In genomic region chr6:141252828-141253608, GRCh38 we compare ENCODE assay signal across 18 cellular contexts.
A peak's percentile ranks its signal among the peaks of the same experiment; 100 is the strongest.
DNase-seq lines count a peak whose midpoint lies in the region; ATAC-seq, FAIRE-seq and TF ChIP-seq lines count a peak whose summit lies in the region.
"Had no signal": no experiment of that assay in that cellular context is flagged by ENCODE, and none has a peak within 500 bp of the region (broad histone marks: within the 10 kb centered on the region; RNA-seq: fewer than 3 reads in every experiment).

No MANE protein-coding gene starts in this region.

- no peaks in the 10 kb centered on the region for H3K36me3 ChIP-seq in skeletal muscle satellite cell (ENCODE audit: insufficient read depth, low read length)
- H3K36me3 ChIP-seq: cardiac muscle cell, HAP-1, neural progenitor cell had no signal

- TF ChIP-seq CTCF in LNCaP clone FGC (IDR thresholded peaks at IDR 0.05; ENCODE audit: control insufficient read depth, extremely low read depth, insufficient read depth) (no peak), cardiac fibroblast (IDR thresholded peaks at IDR 0.05; ENCODE audit: low read depth, low read length) (no peak), natural killer cell (IDR thresholded peaks at IDR 0.05) (no peak)

- no peak overlapping the region for H3K27ac Mint-ChIP-seq in natural killer cell
- H3K27ac Mint-ChIP-seq: B cell, neural progenitor cell had no signal

- no peaks in the 10 kb centered on the region for H3K36me3 Mint-ChIP-seq in natural killer cell
- H3K36me3 Mint-ChIP-seq: neural progenitor cell had no signal

- no peaks in the 10 kb centered on the region for H3K27me3 Mint-ChIP-seq in natural killer cell (ENCODE audit: low read depth in 2 of 2)
- H3K27me3 Mint-ChIP-seq: B cell had no signal

- no peaks in the 10 kb centered on the region for H3K27me3 ChIP-seq in skeletal muscle satellite cell (ENCODE audit: control insufficient read depth, insufficient read depth, low read length)
- H3K27me3 ChIP-seq: cardiac muscle cell, neural progenitor cell had no signal

- no peaks in the 10 kb centered on the region for H3K4me1 Mint-ChIP-seq in natural killer cell
- H3K4me1 Mint-ChIP-seq: B cell, neural progenitor cell had no signal

- H3K4me2 ChIP-seq in skeletal muscle satellite cell (ENCODE audit: low read length) = peak overlapping the region; percentile 73
- H3K4me2 ChIP-seq: neural progenitor cell had no signal

- no peak for ATAC-seq in natural killer cell

- H3K9ac ChIP-seq in skeletal muscle satellite cell (ENCODE audit: low read depth, low read length) = peak overlapping the region; percentile 35
- H3K9ac ChIP-seq: neural progenitor cell had no signal

- FAIRE-seq in islet of Langerhans (lab: Jason Lieb, UNC) = peak; percentile 51

- no peak overlapping the region for H3K4me3 Mint-ChIP-seq in natural killer cell
- H3K4me3 Mint-ChIP-seq: B cell, neural progenitor cell had no signal

- intact Hi-C loops in natural killer cell (cut with micrococcal nuclease) = no loop called here

- H3K4me3 ChIP-seq in LNCaP clone FGC (ENCODE audit: low read depth, low read length) (no peak overlapping the region), cardiac fibroblast (replicated peaks in 1 of 2; ENCODE audit: low read depth in 2 of 2, low read length in 2 of 2) (no peak overlapping the region), skeletal muscle satellite cell (ENCODE audit: low read length) (peak overlapping the region; percentile 33)
- H3K4me3 ChIP-seq: cardiac muscle cell, HAP-1, neural progenitor cell had no signal

- H3K9me3 ChIP-seq in skeletal muscle satellite cell (replicated peaks; ENCODE audit: low read length) = no peaks in the 10 kb centered on the region
- H3K9me3 ChIP-seq: HAP-1 had no signal

- no peaks in the 10 kb centered on the region for H3K9me3 Mint-ChIP-seq in natural killer cell
- H3K9me3 Mint-ChIP-seq: neural progenitor cell had no signal

- H3K4me1 ChIP-seq in skeletal muscle satellite cell (ENCODE audit: control insufficient read depth, insufficient read depth, low read length) = peaks cover 5% of the 10 kb centered on the region
- H3K4me1 ChIP-seq: HAP-1, neural progenitor cell had no signal

- DNase-seq in LNCaP clone FGC (ENCODE audit: low read depth) (peak; percentile 40), cardiac fibroblast (ENCODE audit: low read depth in 2 of 2) (peak; percentile 38 to 43), NCI-H510A (lab: John Stamatoyannopoulos, UW) (no peak), amniotic stem cell (lab: John Stamatoyannopoulos, UW) (no peak), natural killer cell (no peak)
- no peak for DNase-seq in activated CD4-positive, alpha-beta T cell treated with anti-CD3 and anti-CD28 coated beads, Interleukin-2, amount 50 U/mL, for 48 hours
- DNase-seq: activated CD4-positive, CD25-positive, alpha-beta regulatory T cell treated with anti-CD3 and anti-CD28 coated beads, Interleukin-2, amount 50 U/mL, for 72 hours; DMS79; islet precursor cell; NCI-H1417; NCI-H526; SW 1271 had no signal

Comparison
In these comparisons a context has a peak if more than half of its experiments do, and no peak if none do; other contexts are left out.
1. DNase-seq: peak in LNCaP clone FGC (single experiment) and cardiac fibroblast (2 of 2); none in NCI-H510A (single experiment), activated CD4-positive, alpha-beta T cell treated with anti-CD3 and anti-CD28 coated beads, Interleukin-2, amount 50 U/mL, for 48 hours (0 of 2), amniotic stem cell (single experiment) and natural killer cell (single experiment).